In genomic region chr21:38912789-38913119, GRCh38 we compare ENCODE assay signal across 11 cellular contexts.
DNase-seq lines count a peak whose midpoint lies in the region; ATAC-seq, FAIRE-seq and TF ChIP-seq lines count a peak whose summit lies in the region.
"Had no signal": no experiment of that assay in that cellular context is flagged by ENCODE, and none has a peak within 500 bp of the region (broad histone marks: within the 10 kb centered on the region; RNA-seq: fewer than 3 reads in every experiment).

No MANE protein-coding gene starts in this region.

- no peak overlapping the region for H3K27ac Mint-ChIP-seq in GM23338
- H3K27ac Mint-ChIP-seq: activated naive CD4-positive, alpha-beta T cell treated with anti-CD3 and anti-CD28 coated beads, Interleukin-2, amount 50 U/mL, for 72 hours; CD4-positive, alpha-beta T cell had no signal

- no peak for FAIRE-seq in RCC 7860 (lab: Jason Lieb, UNC)

- peaks cover 6% of the 10 kb centered on the region for H3K27me3 Mint-ChIP-seq in GM23338 (ENCODE audit: insufficient read depth, low read depth, poor library complexity)

- no peaks in the 10 kb centered on the region for H4K20me1 ChIP-seq in GM23338 (replicated peaks; ENCODE audit: insufficient read depth)

- H3K4me2 ChIP-seq in GM23338: peak overlapping the region; percentile 83

- TF ChIP-seq CTCF in GM23338 (conservative IDR thresholded peaks at IDR 0.05; ENCODE audit: low read depth in 2 of 2): no peak
- TF ChIP-seq CTCF in breast epithelium (IDR thresholded peaks at IDR 0.05): no peak
- TF ChIP-seq CTCF in left lung (IDR thresholded peaks at IDR 0.05): no peak

- no peaks in the 10 kb centered on the region for H3K9me3 ChIP-seq in breast epithelium
- no peaks in the 10 kb centered on the region for H3K9me3 ChIP-seq in left lung
- no peaks in the 10 kb centered on the region for H3K9me3 ChIP-seq in skeletal muscle tissue (ENCODE audit: control insufficient read depth in 3 of 3, low read length in 3 of 3)

- peak overlapping the region; percentile 58 for H3K4me3 ChIP-seq in GM23338
- H3K4me3 ChIP-seq in breast epithelium: peak overlapping the region in 2 of 3 donors; percentile 39 to 57
- no peak overlapping the region for H3K4me3 ChIP-seq in left lung
- peak overlapping the region; percentile 26 to 60 (median 51) for H3K4me3 ChIP-seq in skeletal muscle tissue (ENCODE audit: low read length in 3 of 3)
- H3K4me3 ChIP-seq: SK-N-MC had no signal

- no peak for DNase-seq in GM23338 (ENCODE audit: low spot score)
- DNase-seq in breast epithelium (ENCODE audit: low spot score in 2 of 2): no peak
- DNase-seq in left lung: no peak
- no peak for DNase-seq in RKO (ENCODE audit: low spot score)
- no peak for DNase-seq in RCC 7860 (ENCODE audit: low spot score)
- DNase-seq in NCI-H2196 (lab: John Stamatoyannopoulos, UW; ENCODE audit: unreplicated experiment): no peak
- DNase-seq: CD4-positive, alpha-beta T cell had no signal

- intact Hi-C loops in breast epithelium (cut with DNase I; ENCODE audit: low total_unique reads): no loop called here
- intact Hi-C loops in left lung (cut with DNase I): no loop called here

- H3F3A ChIP-seq in GM23338 (replicated peaks; ENCODE audit: low read depth): peaks cover 9% of the 10 kb centered on the region

- peaks cover 20% of the 10 kb centered on the region for H3K4me1 Mint-ChIP-seq in GM23338

- TF ChIP-seq POLR2A in breast epithelium (IDR thresholded peaks at IDR 0.05): no peak

- no peak overlapping the region; the same call in 2 of the 3 replicates for H3K4me3 Mint-ChIP-seq in GM23338
- H3K4me3 Mint-ChIP-seq: CD4-positive, alpha-beta T cell had no signal

- no peak overlapping the region for H3K27ac ChIP-seq in GM23338 (ENCODE audit: low read depth)
- H3K27ac ChIP-seq in breast epithelium: peak overlapping the region; percentile 87 to 90
- H3K27ac ChIP-seq in left lung: peak overlapping the region; percentile 70 to 80
- peak overlapping the region; percentile 86 for H3K27ac ChIP-seq in skeletal muscle tissue (ENCODE audit: low read depth, low read length)
- H3K27ac ChIP-seq: SK-N-MC had no signal

- peaks cover 20% of the 10 kb centered on the region for H3K4me1 ChIP-seq in GM23338 (ENCODE audit: insufficient read depth)
- H3K4me1 ChIP-seq in breast epithelium: peaks cover 17 to 21% of the 10 kb centered on the region in 2 donors
- H3K4me1 ChIP-seq in left lung: peaks cover 16 to 37% of the 10 kb centered on the region in 2 donors
- peaks cover 44 to 56% (median 48%) of the 10 kb centered on the region in 3 donors for H3K4me1 ChIP-seq in skeletal muscle tissue (ENCODE audit: control insufficient read depth in 3 of 3, insufficient read depth in 3 of 3, low read length in 3 of 3)

- peaks cover 9% of the 10 kb centered on the region; the same call in 1 of the 2 replicates for H3K27me3 ChIP-seq in GM23338 (ENCODE audit: insufficient read depth)
- no peaks in the 10 kb centered on the region for H3K27me3 ChIP-seq in breast epithelium
- no peaks in the 10 kb centered on the region for H3K27me3 ChIP-seq in left lung
- H3K27me3 ChIP-seq in skeletal muscle tissue (ENCODE audit: control insufficient read depth in 3 of 3, insufficient read depth in 3 of 3, low read length in 3 of 3): no peaks in the 10 kb centered on the region

- peak; percentile 43 for ATAC-seq in GM23338
- ATAC-seq in left lung: no peak
- no peak for ATAC-seq in GM18858 (IDR thresholded peaks at IDR 0.05; ENCODE audit: unreplicated experiment)

- H3K36me3 Mint-ChIP-seq in GM23338 (ENCODE audit: low read depth): no peaks in the 10 kb centered on the region
- H3K36me3 Mint-ChIP-seq: activated naive CD4-positive, alpha-beta T cell treated with anti-CD3 and anti-CD28 coated beads, Interleukin-2, amount 50 U/mL, for 72 hours had no signal

- H3K9ac ChIP-seq in skeletal muscle tissue (ENCODE audit: low read depth in 1 of 3, low read length in 3 of 3): peak overlapping the region; percentile 54 to 79 (median 71)

- H2AFZ ChIP-seq in GM23338: peak overlapping the region; percentile 96

- no peaks in the 10 kb centered on the region for H3K9me3 Mint-ChIP-seq in GM23338
- H3K9me3 Mint-ChIP-seq: activated naive CD4-positive, alpha-beta T cell treated with anti-CD3 and anti-CD28 coated beads, Interleukin-2, amount 50 U/mL, for 72 hours; CD4-positive, alpha-beta T cell had no signal

- H3K9me2 ChIP-seq in GM23338 (ENCODE audit: insufficient read depth): no peaks in the 10 kb centered on the region; the same call in 1 of the 2 replicates

- no peaks in the 10 kb centered on the region for H3K79me2 ChIP-seq in GM23338 (replicated peaks; ENCODE audit: insufficient read depth)

- H3K36me3 ChIP-seq in GM23338 (ENCODE audit: insufficient read depth) (no peaks in the 10 kb centered on the region), breast epithelium (no peaks in the 10 kb centered on the region), left lung (no peaks in the 10 kb centered on the region), skeletal muscle tissue (ENCODE audit: control insufficient read depth in 3 of 3, insufficient read depth in 3 of 3, low read length in 3 of 3) (no peaks in the 10 kb centered on the region)

TF ChIP-seq in GM23338, 12 proteins besides CTCF, POLR2A, EP300 and RAD21 (continues in another document):
- TF ChIP-seq, protein P1, sequence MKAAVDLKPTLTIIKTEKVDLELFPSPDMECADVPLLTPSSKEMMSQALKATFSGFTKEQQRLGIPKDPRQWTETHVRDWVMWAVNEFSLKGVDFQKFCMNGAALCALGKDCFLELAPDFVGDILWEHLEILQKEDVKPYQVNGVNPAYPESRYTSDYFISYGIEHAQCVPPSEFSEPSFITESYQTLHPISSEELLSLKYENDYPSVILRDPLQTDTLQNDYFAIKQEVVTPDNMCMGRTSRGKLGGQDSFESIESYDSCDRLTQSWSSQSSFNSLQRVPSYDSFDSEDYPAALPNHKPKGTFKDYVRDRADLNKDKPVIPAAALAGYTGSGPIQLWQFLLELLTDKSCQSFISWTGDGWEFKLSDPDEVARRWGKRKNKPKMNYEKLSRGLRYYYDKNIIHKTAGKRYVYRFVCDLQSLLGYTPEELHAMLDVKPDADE (IDR thresholded peaks at IDR 0.05): no peak
- TF ChIP-seq STAT1 (IDR thresholded peaks at IDR 0.05; ENCODE audit: unreplicated experiment): no peak
- TF ChIP-seq EZH2 (IDR thresholded peaks at IDR 0.05; ENCODE audit: low read depth, unreplicated experiment): no peak
- TF ChIP-seq JUNB (IDR thresholded peaks at IDR 0.05; ENCODE audit: unreplicated experiment): no peak
- no peak for TF ChIP-seq ZNF462 (CRISPR knock-in tag; IDR thresholded peaks at IDR 0.05)
- no peak for TF ChIP-seq EZH2phosphoT487 (IDR thresholded peaks at IDR 0.05; ENCODE audit: unreplicated experiment)
- no peak for TF ChIP-seq NANOG (IDR thresholded peaks at IDR 0.05; ENCODE audit: borderline replicate concordance)

Comparison
In these comparisons a context has a peak if more than half of its experiments do, and no peak if none do; other contexts are left out.
1. H3K4me3 ChIP-seq: peak in GM23338 (single experiment), breast epithelium (2 of 3) and skeletal muscle tissue (3 of 3); none in left lung (0 of 2).